ENCODE assay signal across 24 cellular contexts in genomic region chr6:82211326-82211725, GRCh38. TPM values are rescaled to one million over a fixed set of nuclear protein-coding genes. Genes with fewer than 3 reads are reported as not detected.
DNase-seq lines count a peak whose midpoint lies in the region; ATAC-seq and TF ChIP-seq lines count a peak whose summit lies in the region.
"Had no signal": no experiment of that assay in that cellular context is flagged by ENCODE, and none has a peak within 500 bp of the region (broad histone marks: within the 10 kb centered on the region; RNA-seq: fewer than 3 reads in every experiment).

No MANE protein-coding gene starts in this region.

- H3K9ac ChIP-seq in SK-N-MC (ENCODE audit: insufficient read length) (no peak overlapping the region), SK-N-SH (no peak overlapping the region)
- H3K9ac ChIP-seq: BLaER1 treated with 17β-estradiol and CSF1 and Interleukin-3, amounts not matched to agents 10 nM and 100 nM had no signal

- no peak for ATAC-seq in T-cell (replicated peaks in 1 of 4)
- ATAC-seq: CD8-positive, alpha-beta T cell; GM12878 had no signal

- no peak overlapping the region for H3K4me2 ChIP-seq in SK-N-SH
- H3K4me2 ChIP-seq: BLaER1 treated with 17β-estradiol and CSF1 and Interleukin-3, amounts not matched to agents 10 nM and 100 nM had no signal

- CTCF ChIA-PET in SK-N-SH (lab: Yijun Ruan, JAX) (interaction anchor here (1.0 kb wide), 1 partner anchor 856 kb away, joined by 4 read pairs; the partner anchor contains the start of gene DOP1A), T-cell (lab: Charles Lee) (no interaction called here)

- 92% methylated on average over 2 of the region's 2 CpGs for WGBS in SK-N-SH (ENCODE audit: low lambda C conversion rate)

- H3K9me3 ChIP-seq in SJSA1 (replicated peaks): no peaks in the 10 kb centered on the region
- H3K9me3 ChIP-seq in SK-N-MC (ENCODE audit: low read depth, low read length): peaks cover 5% of the 10 kb centered on the region; the same call in 1 of the 2 replicates
- H3K9me3 ChIP-seq in SK-N-SH: no peaks in the 10 kb centered on the region
- H3K9me3 ChIP-seq: BLaER1 treated with 17β-estradiol and CSF1 and Interleukin-3, amounts not matched to agents 10 nM and 100 nM had no signal

- TF ChIP-seq EP300 in SK-N-SH (IDR thresholded peaks at IDR 0.05; ENCODE audit: borderline replicate concordance in 1 of 2, low read depth in 1 of 2, low read length in 1 of 2): no peak

- no peak overlapping the region for H3K4me3 Mint-ChIP-seq in T-cell
- H3K4me3 Mint-ChIP-seq: B cell; CD4-positive, alpha-beta T cell; CD8-positive, alpha-beta T cell had no signal

- H2AFZ ChIP-seq in SK-N-SH (ENCODE audit: low read depth): no peak overlapping the region

- H3K79me2 ChIP-seq in SK-N-SH (ENCODE audit: insufficient read depth): peaks cover 6% of the 10 kb centered on the region

- H3K4me1 ChIP-seq in SJSA1 (replicated peaks) (no peaks in the 10 kb centered on the region), SK-N-SH (ENCODE audit: control insufficient read depth in 1 of 2, insufficient read depth in 2 of 2, low read depth in 1 of 2, low read length in 1 of 2) (peaks cover 3 to 6% of the 10 kb centered on the region in 2 experiments; a peak in 2 of 4 replicates)

- no peak for TF ChIP-seq RAD21 in SK-N-SH (IDR thresholded peaks at IDR 0.05; ENCODE audit: low read length)

- no peaks in the 10 kb centered on the region for H4K20me1 ChIP-seq in SK-N-SH (ENCODE audit: insufficient read depth)
- H4K20me1 ChIP-seq: BLaER1 treated with 17β-estradiol and CSF1 and Interleukin-3, amounts not matched to agents 10 nM and 100 nM had no signal

- H3K27me3 ChIP-seq in SJSA1 (replicated peaks) (no peaks in the 10 kb centered on the region), SK-N-SH (ENCODE audit: insufficient read depth) (no peaks in the 10 kb centered on the region)
- H3K27me3 ChIP-seq: BLaER1 treated with 17β-estradiol and CSF1 and Interleukin-3, amounts not matched to agents 10 nM and 100 nM had no signal

- H3K36me3 ChIP-seq in SJSA1 (peaks cover 52% of the 10 kb centered on the region), SK-N-MC (ENCODE audit: insufficient read depth, low read length) (peaks cover 88% of the 10 kb centered on the region), SK-N-SH (replicated peaks in 1 of 2; ENCODE audit: control insufficient read depth in 1 of 2, insufficient read depth in 2 of 2, low read length in 1 of 2) (peaks cover 71 to 87% of the 10 kb centered on the region in 2 experiments)

- no peak for TF ChIP-seq CTCF in SK-N-SH (IDR thresholded peaks at IDR 0.05)

- peak overlapping the region in 1 of 2 donors; percentile 43 for H3K27ac Mint-ChIP-seq in T-cell
- H3K27ac Mint-ChIP-seq: B cell; CD4-positive, alpha-beta T cell; CD8-positive, alpha-beta T cell had no signal

- peaks cover 18% of the 10 kb centered on the region for H3F3A ChIP-seq in SK-N-SH (replicated peaks; ENCODE audit: insufficient read depth)

- DNase-seq in COLO829 (ENCODE audit: low spot score) (peak; percentile 54), SJSA1 (ENCODE audit: low read depth in 1 of 2, low spot score in 2 of 2) (no peak), SK-N-MC (ENCODE audit: low read depth, low spot score) (no peak), left kidney (ENCODE audit: low read depth, low spot score) (peak; percentile 9), SK-N-SH (no peak), T-cell (no peak), germinal center (ENCODE audit: low spot score) (no peak)
- DNase-seq in activated CD4-positive, alpha-beta T cell treated with anti-CD3 and anti-CD28 coated beads, Interleukin-2, amount 50 U/mL, for 4 hours: no peak
- DNase-seq: 8988T; AML-193; CD4-positive, alpha-beta T cell; CD8-positive, alpha-beta T cell; COR-L47; DMS 273 treated with DMSO at 0.1 percent for 48 hours; DMS153; DMS53; DMS79; DND-41; EL; GDM1 had no signal

- peaks cover 2 to 6% (median 3%) of the 10 kb centered on the region in 3 donors for H3K4me1 Mint-ChIP-seq in T-cell

- POLR2A ChIA-PET in SK-N-SH (lab: Yijun Ruan, JAX): no interaction called here
- POLR2A ChIA-PET in T-cell (lab: Charles Lee): interaction anchor here in 1 of 2 donors (0.5 kb wide), 1 partner anchor 60 kb away, joined by 4 read pairs; no protein-coding TSS in a partner anchor

- H3K27me3 Mint-ChIP-seq in T-cell: no peaks in the 10 kb centered on the region
- H3K27me3 Mint-ChIP-seq: B cell; CD4-positive, alpha-beta T cell had no signal

- H3K9me3 Mint-ChIP-seq in T-cell: no peaks in the 10 kb centered on the region
- H3K9me3 Mint-ChIP-seq: CD4-positive, alpha-beta T cell; CD8-positive, alpha-beta T cell had no signal

- peaks cover 62% of the 10 kb centered on the region for H3K36me3 Mint-ChIP-seq in T-cell

- H3K4me3 ChIP-seq in SJSA1: no peak overlapping the region
- H3K4me3 ChIP-seq in SK-N-MC: no peak overlapping the region
- no peak overlapping the region for H3K4me3 ChIP-seq in SK-N-SH (ENCODE audit: low read depth in 2 of 2, low read length in 1 of 2)
- H3K4me3 ChIP-seq: BLaER1 treated with 17β-estradiol and CSF1 and Interleukin-3, amounts not matched to agents 10 nM and 100 nM; GM12878 had no signal

- no peaks in the 10 kb centered on the region for H3K9me2 ChIP-seq in SK-N-SH

- 0 out of 2 replicates have a peak overlapping the region, but pooled peaks have one; percentile 4 for H3K27ac ChIP-seq in SJSA1
- peak overlapping the region; percentile 33; the same call in 1 of the 2 replicates for H3K27ac ChIP-seq in SK-N-MC
- H3K27ac ChIP-seq in SK-N-SH (ENCODE audit: low read depth in 2 of 2, low read length in 1 of 2): no peak overlapping the region
- H3K27ac ChIP-seq: BLaER1 treated with 17β-estradiol and CSF1 and Interleukin-3, amounts not matched to agents 10 nM and 100 nM; C4-2B had no signal

TF ChIP-seq in SK-N-SH, 30 proteins besides CTCF, POLR2A, EP300 and RAD21:
- TF ChIP-seq IRF3 (IDR thresholded peaks at IDR 0.05; ENCODE audit: low read depth, low read length) (no peak), GATA2 (CRISPR knock-in tag; IDR thresholded peaks at IDR 0.05) (no peak), ZBTB33 (IDR thresholded peaks at IDR 0.05; ENCODE audit: borderline replicate concordance, low read depth) (no peak), USF2 (IDR thresholded peaks at IDR 0.05; ENCODE audit: borderline replicate concordance, low read depth, low read length) (no peak), ELF1 (IDR thresholded peaks at IDR 0.05) (no peak), FOXJ3 (CRISPR knock-in tag; IDR thresholded peaks at IDR 0.05) (no peak), EZH2phosphoT487 (IDR thresholded peaks at IDR 0.05; ENCODE audit: borderline replicate concordance, low read depth) (no peak), TCF12 (IDR thresholded peaks at IDR 0.05) (no peak)
- TF ChIP-seq, protein P1, sequence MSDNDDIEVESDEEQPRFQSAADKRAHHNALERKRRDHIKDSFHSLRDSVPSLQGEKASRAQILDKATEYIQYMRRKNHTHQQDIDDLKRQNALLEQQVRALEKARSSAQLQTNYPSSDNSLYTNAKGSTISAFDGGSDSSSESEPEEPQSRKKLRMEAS (IDR thresholded peaks at IDR 0.05; ENCODE audit: low read depth): no peak
- TF ChIP-seq, protein P2, sequence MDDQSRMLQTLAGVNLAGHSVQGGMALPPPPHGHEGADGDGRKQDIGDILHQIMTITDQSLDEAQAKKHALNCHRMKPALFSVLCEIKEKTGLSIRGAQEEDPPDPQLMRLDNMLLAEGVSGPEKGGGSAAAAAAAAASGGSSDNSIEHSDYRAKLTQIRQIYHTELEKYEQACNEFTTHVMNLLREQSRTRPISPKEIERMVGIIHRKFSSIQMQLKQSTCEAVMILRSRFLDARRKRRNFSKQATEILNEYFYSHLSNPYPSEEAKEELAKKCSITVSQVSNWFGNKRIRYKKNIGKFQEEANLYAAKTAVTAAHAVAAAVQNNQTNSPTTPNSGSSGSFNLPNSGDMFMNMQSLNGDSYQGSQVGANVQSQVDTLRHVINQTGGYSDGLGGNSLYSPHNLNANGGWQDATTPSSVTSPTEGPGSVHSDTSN (IDR thresholded peaks at IDR 0.05): no peak

RNA-seq across cellular contexts. Expression of gene IBTK, which starts 36.2 kb away (rescaled TPM):
- 47.0 and 48.5 TPM in 2 replicates for total RNA-seq in SJSA1 (2014; rRNA removed; shearing (Covaris generic))
- 9.5 and 14.5 TPM in 2 replicates for polyA plus RNA-seq in SK-N-SH (2012; rRNA removed)
- polyA plus RNA-seq in SK-N-SH (2012; cell fraction: cytosol; rRNA removed): 15.1 and 18.5 TPM in 2 replicates
- polyA plus RNA-seq in SK-N-SH (2012; cell fraction: nucleus; rRNA removed): 6.3 and 16.9 TPM in 2 replicates
- 10 to 100 TPM; 19.2 to 21.9 (median 20.7) TPM for total RNA-seq in T-cell

Comparison
In these comparisons a context has a peak if more than half of its experiments do, and no peak if none do; other contexts are left out.
1. DNase-seq: peak in COLO829 (single experiment) and left kidney (single experiment); none in SJSA1 (0 of 2), SK-N-MC (single experiment), SK-N-SH (single experiment), T-cell (0 of 34), germinal center (single experiment) and activated CD4-positive, alpha-beta T cell treated with anti-CD3 and anti-CD28 coated beads, Interleukin-2, amount 50 U/mL, for 4 hours (0 of 2).
2. H3K27ac ChIP-seq: peak in SJSA1 (single experiment) and SK-N-MC (single experiment); none in SK-N-SH (0 of 2).